In the genomic region with DNA sequence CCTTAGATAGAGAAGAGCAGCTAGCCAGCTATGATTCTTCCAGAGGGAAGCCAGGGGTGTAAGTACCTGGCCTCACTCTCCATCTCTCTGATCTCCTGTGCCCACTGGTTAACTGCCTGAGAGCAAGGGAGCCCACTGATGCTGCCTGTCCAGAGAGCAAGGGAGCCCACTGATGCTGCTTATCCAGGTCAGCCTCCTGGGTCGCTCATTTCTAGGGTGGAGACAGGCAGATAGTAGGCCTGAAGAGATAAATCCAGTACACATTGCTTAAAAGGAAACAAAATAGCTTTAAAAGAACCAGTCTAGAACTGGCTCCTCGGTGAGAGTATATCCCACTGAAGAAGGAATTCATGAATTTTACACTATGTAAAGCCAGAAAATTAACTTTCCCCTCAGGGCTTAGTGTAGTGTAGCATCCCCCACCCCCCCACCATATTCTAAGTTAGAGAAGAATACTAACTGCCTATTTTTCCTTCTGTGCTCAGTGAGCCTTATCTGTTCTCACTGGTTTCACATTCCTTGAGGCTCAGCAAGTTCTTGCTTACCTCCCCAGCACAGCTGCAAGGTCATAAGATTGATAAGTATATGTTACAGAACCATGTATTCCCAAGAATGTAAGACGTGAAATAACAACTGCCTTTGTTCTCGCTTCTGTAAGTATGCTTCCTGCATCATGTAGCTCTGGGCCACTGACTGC, we compare ENCODE assay signal across 1 cellular context.
TF ChIP-seq lines count a peak whose summit lies in the region.

No MANE protein-coding gene starts in this region.

TF ChIP-seq in K562, 482 proteins besides CTCF, POLR2A, EP300 and RAD21 (continues in another document):
- no peak for TF ChIP-seq NFXL1 (CRISPR knock-in tag; IDR thresholded peaks at IDR 0.05)
- no peak for TF ChIP-seq TCFL5 (CRISPR knock-in tag; conservative IDR thresholded peaks at IDR 0.05)
- no peak for TF ChIP-seq RBM34 (IDR thresholded peaks at IDR 0.05; ENCODE audit: borderline replicate concordance, insufficient read depth, low read length)
- no peak for TF ChIP-seq PHF8 (IDR thresholded peaks at IDR 0.05; ENCODE audit: borderline replicate concordance, low read length)
- TF ChIP-seq SIX5 (IDR thresholded peaks at IDR 0.05; ENCODE audit: borderline replicate concordance in 1 of 2, insufficient read depth in 1 of 2, low read depth in 1 of 2, low read length in 2 of 2) = no peak
- TF ChIP-seq GTF2F1 (IDR thresholded peaks at IDR 0.05; ENCODE audit: low read depth, low read length) = no peak
- no peak for TF ChIP-seq ATF6 (CRISPR knock-in tag; IDR thresholded peaks at IDR 0.05)
- no peak for TF ChIP-seq GTF2A2 (tag; IDR thresholded peaks at IDR 0.05)
- peak; percentile 84 for TF ChIP-seq GATA2 (CRISPR knock-in tag; IDR thresholded peaks at IDR 0.05)
- no peak for TF ChIP-seq NFYB (IDR thresholded peaks at IDR 0.05; ENCODE audit: extremely low read depth, insufficient read length)
- no peak for TF ChIP-seq SMARCB1 (IDR thresholded peaks at IDR 0.05; ENCODE audit: insufficient read length, low read depth)
- no peak for TF ChIP-seq XRCC3 (IDR thresholded peaks at IDR 0.05)
- no peak for TF ChIP-seq MXI1 (IDR thresholded peaks at IDR 0.05; ENCODE audit: low read depth, low read length)
- TF ChIP-seq RHOXF2B (CRISPR knock-in tag; conservative IDR thresholded peaks at IDR 0.05) = no peak
- no peak for TF ChIP-seq ZNF431 (CRISPR knock-in tag; IDR thresholded peaks at IDR 0.05)
- TF ChIP-seq SIN3A (IDR thresholded peaks at IDR 0.05; ENCODE audit: borderline replicate concordance in 2 of 2, control insufficient read depth in 1 of 2, low read depth in 2 of 2, low read length in 2 of 2) = no peak
- no peak for TF ChIP-seq WHSC1 (IDR thresholded peaks at IDR 0.05; ENCODE audit: low read length)
- TF ChIP-seq HDAC2 (IDR thresholded peaks at IDR 0.05) = peak; percentile 48; the same call in 1 of the 2 replicates
- TF ChIP-seq TSC22D4 (tag; IDR thresholded peaks at IDR 0.05) = no peak
- TF ChIP-seq, protein P1, sequence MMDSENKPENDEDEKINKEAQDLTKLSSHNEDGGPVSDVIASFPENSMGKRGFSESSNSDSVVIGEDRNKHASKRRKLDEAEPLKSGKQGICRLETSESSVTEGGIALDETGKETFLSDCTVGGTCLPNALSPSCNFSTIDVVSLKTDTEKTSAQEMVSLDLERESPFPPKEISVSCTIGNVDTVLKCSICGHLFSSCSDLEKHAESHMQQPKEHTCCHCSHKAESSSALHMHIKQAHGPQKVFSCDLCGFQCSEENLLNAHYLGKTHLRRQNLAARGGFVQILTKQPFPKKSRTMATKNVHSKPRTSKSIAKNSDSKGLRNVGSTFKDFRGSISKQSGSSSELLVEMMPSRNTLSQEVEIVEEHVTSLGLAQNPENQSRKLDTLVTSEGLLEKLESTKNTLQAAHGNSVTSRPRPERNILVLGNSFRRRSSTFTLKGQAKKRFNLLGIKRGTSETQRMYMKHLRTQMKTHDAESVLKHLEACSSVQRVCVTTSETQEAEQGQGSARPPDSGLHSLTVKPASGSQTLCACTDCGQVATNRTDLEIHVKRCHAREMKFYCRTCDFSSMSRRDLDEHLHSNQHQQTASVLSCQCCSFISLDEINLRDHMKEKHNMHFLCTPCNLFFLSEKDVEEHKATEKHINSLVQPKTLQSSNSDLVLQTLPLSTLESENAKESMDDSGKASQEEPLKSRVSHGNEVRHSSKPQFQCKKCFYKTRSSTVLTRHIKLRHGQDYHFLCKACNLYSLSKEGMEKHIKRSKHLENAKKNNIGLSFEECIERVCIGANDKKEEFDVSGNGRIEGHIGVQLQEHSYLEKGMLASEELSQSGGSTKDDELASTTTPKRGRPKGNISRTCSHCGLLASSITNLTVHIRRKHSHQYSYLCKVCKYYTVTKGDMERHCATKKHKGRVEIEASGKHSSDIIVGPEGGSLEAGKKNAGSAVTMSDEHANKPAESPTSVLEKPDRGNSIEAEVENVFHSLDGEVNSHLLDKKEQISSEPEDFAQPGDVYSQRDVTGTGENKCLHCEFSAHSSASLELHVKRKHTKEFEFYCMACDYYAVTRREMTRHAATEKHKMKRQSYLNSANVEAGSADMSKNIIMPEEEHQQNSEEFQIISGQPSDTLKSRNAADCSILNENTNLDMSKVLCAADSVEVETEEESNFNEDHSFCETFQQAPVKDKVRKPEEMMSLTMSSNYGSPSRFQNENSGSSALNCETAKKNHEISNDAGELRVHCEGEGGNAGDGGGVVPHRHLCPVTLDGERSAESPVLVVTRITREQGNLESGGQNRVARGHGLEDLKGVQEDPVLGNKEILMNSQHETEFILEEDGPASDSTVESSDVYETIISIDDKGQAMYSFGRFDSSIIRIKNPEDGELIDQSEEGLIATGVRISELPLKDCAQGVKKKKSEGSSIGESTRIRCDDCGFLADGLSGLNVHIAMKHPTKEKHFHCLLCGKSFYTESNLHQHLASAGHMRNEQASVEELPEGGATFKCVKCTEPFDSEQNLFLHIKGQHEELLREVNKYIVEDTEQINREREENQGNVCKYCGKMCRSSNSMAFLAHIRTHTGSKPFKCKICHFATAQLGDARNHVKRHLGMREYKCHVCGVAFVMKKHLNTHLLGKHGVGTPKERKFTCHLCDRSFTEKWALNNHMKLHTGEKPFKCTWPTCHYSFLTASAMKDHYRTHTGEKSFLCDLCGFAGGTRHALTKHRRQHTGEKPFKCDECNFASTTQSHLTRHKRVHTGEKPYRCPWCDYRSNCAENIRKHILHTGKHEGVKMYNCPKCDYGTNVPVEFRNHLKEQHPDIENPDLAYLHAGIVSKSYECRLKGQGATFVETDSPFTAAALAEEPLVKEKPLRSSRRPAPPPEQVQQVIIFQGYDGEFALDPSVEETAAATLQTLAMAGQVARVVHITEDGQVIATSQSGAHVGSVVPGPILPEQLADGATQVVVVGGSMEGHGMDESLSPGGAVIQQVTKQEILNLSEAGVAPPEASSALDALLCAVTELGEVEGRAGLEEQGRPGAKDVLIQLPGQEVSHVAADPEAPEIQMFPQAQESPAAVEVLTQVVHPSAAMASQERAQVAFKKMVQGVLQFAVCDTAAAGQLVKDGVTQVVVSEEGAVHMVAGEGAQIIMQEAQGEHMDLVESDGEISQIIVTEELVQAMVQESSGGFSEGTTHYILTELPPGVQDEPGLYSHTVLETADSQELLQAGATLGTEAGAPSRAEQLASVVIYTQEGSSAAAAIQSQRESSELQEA (IDR thresholded peaks at IDR 0.05; ENCODE audit: low read depth) = no peak
- TF ChIP-seq, protein P2, sequence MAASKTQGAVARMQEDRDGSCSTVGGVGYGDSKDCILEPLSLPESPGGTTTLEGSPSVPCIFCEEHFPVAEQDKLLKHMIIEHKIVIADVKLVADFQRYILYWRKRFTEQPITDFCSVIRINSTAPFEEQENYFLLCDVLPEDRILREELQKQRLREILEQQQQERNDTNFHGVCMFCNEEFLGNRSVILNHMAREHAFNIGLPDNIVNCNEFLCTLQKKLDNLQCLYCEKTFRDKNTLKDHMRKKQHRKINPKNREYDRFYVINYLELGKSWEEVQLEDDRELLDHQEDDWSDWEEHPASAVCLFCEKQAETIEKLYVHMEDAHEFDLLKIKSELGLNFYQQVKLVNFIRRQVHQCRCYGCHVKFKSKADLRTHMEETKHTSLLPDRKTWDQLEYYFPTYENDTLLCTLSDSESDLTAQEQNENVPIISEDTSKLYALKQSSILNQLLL (CRISPR knock-in tag; IDR thresholded peaks at IDR 0.05; ENCODE audit: borderline replicate concordance) = no peak
- no peak for TF ChIP-seq FIP1L1 (IDR thresholded peaks at IDR 0.05; ENCODE audit: low read depth, low read length, poor library complexity, severe bottlenecking)
- TF ChIP-seq ID3 (CRISPR knock-in tag; IDR thresholded peaks at IDR 0.05) = no peak
- no peak for TF ChIP-seq ID3 (tag; IDR thresholded peaks at IDR 0.05)
- no peak for TF ChIP-seq ZNF121 (CRISPR knock-in tag; conservative IDR thresholded peaks at IDR 0.05)
- no peak for TF ChIP-seq BCL6 (CRISPR knock-in tag; IDR thresholded peaks at IDR 0.05)
- TF ChIP-seq NUFIP1 (IDR thresholded peaks at IDR 0.05; ENCODE audit: partially characterized antibody) = no peak
- TF ChIP-seq, protein P3, sequence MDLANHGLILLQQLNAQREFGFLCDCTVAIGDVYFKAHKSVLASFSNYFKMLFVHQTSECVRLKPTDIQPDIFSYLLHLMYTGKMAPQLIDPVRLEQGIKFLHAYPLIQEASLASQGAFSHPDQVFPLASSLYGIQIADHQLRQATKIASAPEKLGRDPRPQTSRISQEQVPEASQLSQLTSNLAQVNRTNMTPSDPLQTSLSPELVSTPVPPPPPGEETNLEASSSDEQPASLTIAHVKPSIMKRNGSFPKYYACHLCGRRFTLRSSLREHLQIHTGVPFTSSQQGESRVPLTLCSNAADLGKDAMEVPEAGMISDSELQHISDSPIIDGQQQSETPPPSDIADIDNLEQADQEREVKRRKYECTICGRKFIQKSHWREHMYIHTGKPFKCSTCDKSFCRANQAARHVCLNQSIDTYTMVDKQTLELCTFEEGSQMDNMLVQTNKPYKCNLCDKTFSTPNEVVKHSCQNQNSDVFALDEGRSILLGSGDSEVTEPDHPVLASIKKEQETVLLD (IDR thresholded peaks at IDR 0.05) = no peak
- no peak for TF ChIP-seq BCOR (IDR thresholded peaks at IDR 0.05)
- no peak for TF ChIP-seq EZH2 (IDR thresholded peaks at IDR 0.05; ENCODE audit: borderline replicate concordance, low read depth, low read length)
- no peak for TF ChIP-seq ZFP36 (IDR thresholded peaks at IDR 0.05; ENCODE audit: low read depth, low read length, partially characterized antibody)
- TF ChIP-seq NFATC3 (IDR thresholded peaks at IDR 0.05) = no peak
- no peak for TF ChIP-seq ARID2 (IDR thresholded peaks at IDR 0.05)
- no peak for TF ChIP-seq EGR1 (conservative IDR thresholded peaks at IDR 0.05)
- TF ChIP-seq RFX7 (CRISPR knock-in tag; IDR thresholded peaks at IDR 0.05) = no peak
- TF ChIP-seq XRCC5 (IDR thresholded peaks at IDR 0.05; ENCODE audit: low read depth, low read length) = no peak
- TF ChIP-seq SMAD2 (IDR thresholded peaks at IDR 0.05; ENCODE audit: low read depth, low read length) = no peak
- TF ChIP-seq TGIF2 (CRISPR knock-in tag; IDR thresholded peaks at IDR 0.05) = no peak
- 0 out of 2 replicates have a peak, but pooled peaks have one; percentile 37 for TF ChIP-seq DMBX1 (CRISPR knock-in tag; IDR thresholded peaks at IDR 0.05; ENCODE audit: borderline replicate concordance)
- TF ChIP-seq PHTF2 (CRISPR knock-in tag; IDR thresholded peaks at IDR 0.05) = no peak
- TF ChIP-seq CBX3 (IDR thresholded peaks at IDR 0.05; ENCODE audit: borderline replicate concordance in 1 of 2, low read length in 2 of 2) = no peak
- TF ChIP-seq, protein P4, sequence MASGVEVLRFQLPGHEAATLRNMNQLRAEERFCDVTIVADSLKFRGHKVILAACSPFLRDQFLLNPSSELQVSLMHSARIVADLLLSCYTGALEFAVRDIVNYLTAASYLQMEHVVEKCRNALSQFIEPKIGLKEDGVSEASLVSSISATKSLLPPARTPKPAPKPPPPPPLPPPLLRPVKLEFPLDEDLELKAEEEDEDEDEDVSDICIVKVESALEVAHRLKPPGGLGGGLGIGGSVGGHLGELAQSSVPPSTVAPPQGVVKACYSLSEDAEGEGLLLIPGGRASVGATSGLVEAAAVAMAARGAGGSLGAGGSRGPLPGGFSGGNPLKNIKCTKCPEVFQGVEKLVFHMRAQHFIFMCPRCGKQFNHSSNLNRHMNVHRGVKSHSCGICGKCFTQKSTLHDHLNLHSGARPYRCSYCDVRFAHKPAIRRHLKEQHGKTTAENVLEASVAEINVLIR (CRISPR knock-in tag; IDR thresholded peaks at IDR 0.05) = no peak
- TF ChIP-seq PHB2 (IDR thresholded peaks at IDR 0.05; ENCODE audit: low read depth) = 0 out of 2 replicates have a peak, but pooled peaks have one; percentile 49
- no peak for TF ChIP-seq THAP12 (CRISPR knock-in tag; IDR thresholded peaks at IDR 0.05)
- no peak for TF ChIP-seq RBM15 (IDR thresholded peaks at IDR 0.05; ENCODE audit: insufficient read depth, low read length)
- TF ChIP-seq NCOR1 (IDR thresholded peaks at IDR 0.05) = peak; percentile 91
- TF ChIP-seq POLR2G (IDR thresholded peaks at IDR 0.05; ENCODE audit: low read depth, low read length) = no peak
- TF ChIP-seq ZKSCAN1 (IDR thresholded peaks at IDR 0.05; ENCODE audit: low read depth, low read length) = 0 out of 2 replicates have a peak, but pooled peaks have one; percentile 27
- peak; percentile 82 for TF ChIP-seq KLF16 (IDR thresholded peaks at IDR 0.05)
